In genomic region chr2:12725238-12726187, GRCh38 we compare ENCODE assay signal across 15 cellular contexts. TPM values are rescaled to one million over a fixed set of nuclear protein-coding genes. Genes with fewer than 3 reads are reported as not detected.
A peak's percentile ranks its signal among the peaks of the same experiment; 100 is the strongest.
DNase-seq lines count a peak whose midpoint lies in the region; ATAC-seq and TF ChIP-seq lines count a peak whose summit lies in the region.
"Had no signal": no experiment of that assay in that cellular context is flagged by ENCODE, and none has a peak within 500 bp of the region (broad histone marks: within the 10 kb centered on the region; RNA-seq: fewer than 3 reads in every experiment).

No MANE protein-coding gene starts in this region.

- H3K9me3 ChIP-seq in CD4-positive, alpha-beta T cell (ENCODE audit: control insufficient read depth, low read length), result no peaks in the 10 kb centered on the region
- H3K9me3 ChIP-seq in KOPT-K1 (ENCODE audit: insufficient read depth, low read length, poor library complexity, severe bottlenecking), result no peaks in the 10 kb centered on the region
- H3K9me3 ChIP-seq: prostate gland had no signal

- no peaks in the 10 kb centered on the region for H3K9me3 Mint-ChIP-seq in CD4-positive, alpha-beta T cell
- no peaks in the 10 kb centered on the region for H3K9me3 Mint-ChIP-seq in neural crest cell

- H3K27ac Mint-ChIP-seq in CD4-positive, alpha-beta T cell, result peak overlapping the region; percentile 81
- no peak overlapping the region for H3K27ac Mint-ChIP-seq in neural crest cell (ENCODE audit: unreplicated experiment)

- POLR2A ChIA-PET in CD4-positive, alpha-beta T cell (lab: Charles Lee), result interaction anchor here (1.6 to 5.4 kb wide), 2 partner anchors 8 to 16 kb away, joined by 6 to 73 read pairs; partner anchors contain the start of gene TRIB2

- peaks cover 87% of the 10 kb centered on the region for H3K36me3 ChIP-seq in KOPT-K1 (ENCODE audit: insufficient read depth, low read length)
- H3K36me3 ChIP-seq: prostate gland had no signal

- no peaks in the 10 kb centered on the region for H3K27me3 ChIP-seq in CD4-positive, alpha-beta T cell (ENCODE audit: control insufficient read depth, insufficient read depth, low read length)

- H3K27me3 Mint-ChIP-seq in CD4-positive, alpha-beta T cell, result no peaks in the 10 kb centered on the region
- no peaks in the 10 kb centered on the region for H3K27me3 Mint-ChIP-seq in neural crest cell (ENCODE audit: low read depth)

- CTCF ChIA-PET in CD4-positive, alpha-beta T cell (lab: Charles Lee), result interaction anchor here (4.7 kb wide), 1 partner anchor 9 kb away, joined by 26 read pairs; the partner anchor contains the start of gene TRIB2

- H3K4me1 Mint-ChIP-seq in CD4-positive, alpha-beta T cell (ENCODE audit: low read depth), result peaks cover 100% of the 10 kb centered on the region
- H3K4me1 Mint-ChIP-seq in neural crest cell, result peaks cover 72% of the 10 kb centered on the region

- H3K4me3 Mint-ChIP-seq in CD4-positive, alpha-beta T cell, result peak overlapping the region; percentile 28
- H3K4me3 Mint-ChIP-seq in neural crest cell, result peak overlapping the region; percentile 65

- no peak overlapping the region for H3K27ac ChIP-seq in CD4-positive, alpha-beta T cell (ENCODE audit: low read depth, low read length)
- peak overlapping the region; percentile 59 for H3K27ac ChIP-seq in KOPT-K1 (ENCODE audit: low read depth, low read length, poor library complexity, severe bottlenecking)
- H3K27ac ChIP-seq: prostate gland, VCaP had no signal

- DNase-seq in CD4-positive, alpha-beta T cell, result no peak
- DNase-seq in left cardiac atrium (no peak), neural crest cell (ENCODE audit: low read depth, low spot score) (no peak), COLO668 (lab: John Stamatoyannopoulos, UW; ENCODE audit: unreplicated experiment) (no peak), midbrain (lab: John Stamatoyannopoulos, UW) (no peak), superior temporal gyrus (ENCODE audit: extremely low spot score) (no peak)
- DNase-seq: mesendoderm; NCI-H1092; NCI-H526; stimulated activated CD4-positive, alpha-beta T cell treated with anti-CD3 and anti-CD28 coated beads, Interleukin-4, amount 100 ng/mL, for 1 hour; stimulated activated naive CD4-positive, alpha-beta T cell treated with Interleukin-2 at 50 U/mL for 16 hours had no signal

- ATAC-seq in CD4-positive, alpha-beta T cell (ENCODE audit: poor library complexity), result no peak
- ATAC-seq in left cardiac atrium, result peak; percentile 16 to 34
- no peak for ATAC-seq in GM21390 (IDR thresholded peaks at IDR 0.05; ENCODE audit: unreplicated experiment)

- intact Hi-C loops in CD4-positive, alpha-beta T cell (cut with DNase I, micrococcal nuclease), result loop anchor here in 1 of 2 experiments (5.0 to 10.0 kb wide), 2 partner anchors 978 to 1251 kb away; partner anchors contain the start of gene LPIN1
- intact Hi-C loops in left cardiac atrium (cut with DNase I), result no loop called here

- peaks cover 87% of the 10 kb centered on the region for H3K36me3 Mint-ChIP-seq in CD4-positive, alpha-beta T cell (ENCODE audit: low read depth)
- H3K36me3 Mint-ChIP-seq in neural crest cell (ENCODE audit: low read depth), result peaks cover 29% of the 10 kb centered on the region

- TF ChIP-seq CTCF in CD4-positive, alpha-beta T cell (IDR thresholded peaks at IDR 0.05), result no peak
- TF ChIP-seq CTCF in neural crest cell (conservative IDR thresholded peaks at IDR 0.05), result no peak

RNA-seq across cellular contexts. Expression of gene TRIB2, which starts 8.8 kb away (rescaled TPM):
- total RNA-seq in CD4-positive, alpha-beta T cell, result 100 to 1,000 TPM in 1 of 2 experiments, 10 to 100 TPM in 1; 91.3 to 102 TPM
- total RNA-seq in left cardiac atrium (10 to 100 TPM; 32.5 to 43.6 TPM), neural crest cell (73.6 and 74.3 TPM in 2 replicates)

Comparison
In these comparisons a context has a peak if more than half of its experiments do, and no peak if none do; other contexts are left out.
1. ATAC-seq: peak in left cardiac atrium (2 of 2); none in CD4-positive, alpha-beta T cell (single experiment) and GM21390 (single experiment).